Comparison of ENCODE assay signal across 11 cellular contexts in genomic region chr16:69833357-69833781, GRCh38.
DNase-seq lines count a peak whose midpoint lies in the region; ATAC-seq and TF ChIP-seq lines count a peak whose summit lies in the region.
"Had no signal": no experiment of that assay in that cellular context is flagged by ENCODE, and none has a peak within 500 bp of the region (broad histone marks: within the 10 kb centered on the region; RNA-seq: fewer than 3 reads in every experiment).

No MANE protein-coding gene starts in this region.

- peaks cover 56% of the 10 kb centered on the region for H3K4me1 ChIP-seq in cardiac muscle cell (ENCODE audit: low read depth)
- peaks cover 17% of the 10 kb centered on the region for H3K4me1 ChIP-seq in mesenchymal stem cell (ENCODE audit: control insufficient read depth, insufficient read depth, low read depth, low read length)
- peaks cover 9 to 42% of the 10 kb centered on the region in 2 donors for H3K4me1 ChIP-seq in thyroid gland
- H3K4me1 ChIP-seq in esophagus muscularis mucosa = peaks cover 21 to 32% (median 28%) of the 10 kb centered on the region in 4 donors

- no peak overlapping the region for H3K4me3 Mint-ChIP-seq in chondrocyte (ENCODE audit: unreplicated experiment)

- no peak overlapping the region for H2BK12ac ChIP-seq in mesenchymal stem cell (ENCODE audit: low read length in 2 of 2)

- no peak overlapping the region for H3K4ac ChIP-seq in mesenchymal stem cell (ENCODE audit: low read depth in 1 of 2, low read length in 2 of 2)

- H3K27me3 ChIP-seq in cardiac muscle cell (no peaks in the 10 kb centered on the region), mesenchymal stem cell (ENCODE audit: control insufficient read depth in 1 of 2, insufficient read depth in 1 of 2, low read length in 2 of 2) (no peaks in the 10 kb centered on the region), thyroid gland (no peaks in the 10 kb centered on the region), esophagus muscularis mucosa (no peaks in the 10 kb centered on the region)

- no peaks in the 10 kb centered on the region for H3K9me3 ChIP-seq in cardiac muscle cell (ENCODE audit: low read depth)
- no peaks in the 10 kb centered on the region for H3K9me3 ChIP-seq in mesenchymal stem cell (ENCODE audit: control insufficient read depth, low read length)
- H3K9me3 ChIP-seq in thyroid gland = no peaks in the 10 kb centered on the region
- H3K9me3 ChIP-seq in esophagus muscularis mucosa = no peaks in the 10 kb centered on the region

- peaks cover 2% of the 10 kb centered on the region for H3K36me3 Mint-ChIP-seq in chondrocyte (ENCODE audit: low read depth)

- TF ChIP-seq CTCF in cardiac muscle cell (IDR thresholded peaks at IDR 0.05; ENCODE audit: low read depth, low read length) (no peak), chondrocyte (IDR thresholded peaks at IDR 0.05) (peak; percentile 9), thyroid gland (IDR thresholded peaks at IDR 0.05) (no peak), esophagus muscularis mucosa (IDR thresholded peaks at IDR 0.05) (no peak)

- 100% methylated on average over 2 of the region's 2 CpGs for WGBS in mesenchymal stem cell
- 70 to 77% methylated on average over 2 of the region's 2 CpGs for WGBS in thyroid gland, 2 donors
- WGBS in esophagus muscularis mucosa = 77% methylated on average over 2 of the region's 2 CpGs

- H3K4me2 ChIP-seq in mesenchymal stem cell (ENCODE audit: low read length, poor library complexity, severe bottlenecking) = no peak overlapping the region

- H3K4me1 Mint-ChIP-seq in chondrocyte (ENCODE audit: low read depth) = peaks cover 57% of the 10 kb centered on the region

- H3K27ac Mint-ChIP-seq in chondrocyte (ENCODE audit: unreplicated experiment) = peak overlapping the region; percentile 94

- no peak overlapping the region for H4K8ac ChIP-seq in mesenchymal stem cell (ENCODE audit: low read length)

- H3K9me3 Mint-ChIP-seq in chondrocyte (ENCODE audit: low read depth) = no peaks in the 10 kb centered on the region

- no peak overlapping the region for H4K91ac ChIP-seq in mesenchymal stem cell (ENCODE audit: low read length)

- H3K18ac ChIP-seq in mesenchymal stem cell (ENCODE audit: low read depth in 1 of 2, low read length in 2 of 2) = no peak overlapping the region

- no peaks in the 10 kb centered on the region for H3K36me3 ChIP-seq in cardiac muscle cell
- H3K36me3 ChIP-seq in mesenchymal stem cell (ENCODE audit: control insufficient read depth in 1 of 2, insufficient read depth in 2 of 2, low read depth in 1 of 2, low read length in 2 of 2) = no peaks in the 10 kb centered on the region
- H3K36me3 ChIP-seq in thyroid gland = no peaks in the 10 kb centered on the region
- peaks cover 0 to 5% (median 1%) of the 10 kb centered on the region in 4 donors for H3K36me3 ChIP-seq in esophagus muscularis mucosa

- H3K79me1 ChIP-seq in mesenchymal stem cell (replicated peaks; ENCODE audit: low read length, poor library complexity, severe bottlenecking) = peaks cover 9% of the 10 kb centered on the region

- H3K4me3 ChIP-seq in cardiac muscle cell = no peak overlapping the region
- H3K4me3 ChIP-seq in mesenchymal stem cell (ENCODE audit: insufficient read depth in 1 of 2, low read depth in 1 of 2, low read length in 2 of 2) = no peak overlapping the region
- H3K4me3 ChIP-seq in thyroid gland (replicated peaks in 1 of 3) = no peak overlapping the region
- no peak overlapping the region for H3K4me3 ChIP-seq in esophagus muscularis mucosa

- H3K27me3 Mint-ChIP-seq in chondrocyte (ENCODE audit: low read depth) = no peaks in the 10 kb centered on the region

- intact Hi-C loops in Right ventricle myocardium inferior (cut with DNase I) = no loop called here
- intact Hi-C loops in thyroid gland (cut with DNase I) = no loop called here
- intact Hi-C loops in esophagus muscularis mucosa (cut with DNase I) = no loop called here

- no peak for ATAC-seq in Right ventricle myocardium inferior
- ATAC-seq in GM21737 (IDR thresholded peaks at IDR 0.05; ENCODE audit: unreplicated experiment) = no peak

- H2BK5ac ChIP-seq in mesenchymal stem cell (ENCODE audit: low read depth, low read length, poor library complexity, severe bottlenecking) = no peak overlapping the region

- no peak overlapping the region for H3K23ac ChIP-seq in mesenchymal stem cell (ENCODE audit: low read length in 2 of 2)

- DNase-seq in cardiac muscle cell (ENCODE audit: low read depth in 1 of 2, low spot score in 1 of 2) (peak in 1 of 2 donors; percentile 8), Right ventricle myocardium inferior (ENCODE audit: missing footprints) (no peak), chondrocyte (ENCODE audit: low spot score) (no peak), mesenchymal stem cell (peak; percentile 43), thyroid gland (no peak), esophagus muscularis mucosa (ENCODE audit: extremely low spot score) (no peak)
- no peak for DNase-seq in activated CD8-positive, alpha-beta memory T cell treated with anti-CD3 and anti-CD28 coated beads for 24 hours
- DNase-seq: NCI-H1694 treated with DMSO at 0.1 percent for 48 hours; nucleus accumbens; stimulated activated CD4-positive, alpha-beta T cell treated with anti-CD3 and anti-CD28 coated beads, Interleukin-4, amount 100 ng/mL, for 4 hours had no signal

- no peak overlapping the region for H3K9ac ChIP-seq in mesenchymal stem cell (ENCODE audit: low read length)

- H2BK15ac ChIP-seq in mesenchymal stem cell (ENCODE audit: low read depth, poor library complexity, severe bottlenecking) = no peak overlapping the region

- H3K27ac ChIP-seq in cardiac muscle cell = peak overlapping the region; percentile 87
- peak overlapping the region; percentile 66 for H3K27ac ChIP-seq in mesenchymal stem cell (ENCODE audit: low read length, poor library complexity, severe bottlenecking)
- H3K27ac ChIP-seq in thyroid gland = peak overlapping the region; percentile 49 to 79 (median 63)
- H3K27ac ChIP-seq in esophagus muscularis mucosa (replicated peaks in 1 of 4) = no peak overlapping the region

- TF ChIP-seq EP300 in esophagus muscularis mucosa (IDR thresholded peaks at IDR 0.05) = no peak

- no peak overlapping the region for H2AFZ ChIP-seq in mesenchymal stem cell (ENCODE audit: low read depth, low read length)

- TF ChIP-seq POLR2A in thyroid gland (IDR thresholded peaks at IDR 0.05) = no peak
- TF ChIP-seq POLR2A in esophagus muscularis mucosa (IDR thresholded peaks at IDR 0.05; ENCODE audit: low read depth) = no peak

- no peak overlapping the region for H3K14ac ChIP-seq in mesenchymal stem cell (ENCODE audit: low read length in 2 of 2)

- no peak overlapping the region for H2AK5ac ChIP-seq in mesenchymal stem cell (ENCODE audit: low read length, severe bottlenecking)

- no peak overlapping the region for H2BK120ac ChIP-seq in mesenchymal stem cell (ENCODE audit: low read depth, low read length)

Comparison
In these comparisons a context has a peak if more than half of its experiments do, and no peak if none do; other contexts are left out.
1. H3K27ac ChIP-seq: peak in cardiac muscle cell (single experiment), mesenchymal stem cell (single experiment) and thyroid gland (3 of 3); none in esophagus muscularis mucosa (0 of 4).